In genomic region chr7:24917510-24918239, GRCh38 we compare ENCODE assay signal across 1 cellular context.
A peak's percentile ranks its signal among the peaks of the same experiment; 100 is the strongest.
TF ChIP-seq lines count a peak whose summit lies in the region.

No MANE protein-coding gene starts in this region.

TF ChIP-seq in GM12878, 131 proteins besides CTCF, POLR2A, EP300 and RAD21 (continued from another document):
- TF ChIP-seq, protein P1, sequence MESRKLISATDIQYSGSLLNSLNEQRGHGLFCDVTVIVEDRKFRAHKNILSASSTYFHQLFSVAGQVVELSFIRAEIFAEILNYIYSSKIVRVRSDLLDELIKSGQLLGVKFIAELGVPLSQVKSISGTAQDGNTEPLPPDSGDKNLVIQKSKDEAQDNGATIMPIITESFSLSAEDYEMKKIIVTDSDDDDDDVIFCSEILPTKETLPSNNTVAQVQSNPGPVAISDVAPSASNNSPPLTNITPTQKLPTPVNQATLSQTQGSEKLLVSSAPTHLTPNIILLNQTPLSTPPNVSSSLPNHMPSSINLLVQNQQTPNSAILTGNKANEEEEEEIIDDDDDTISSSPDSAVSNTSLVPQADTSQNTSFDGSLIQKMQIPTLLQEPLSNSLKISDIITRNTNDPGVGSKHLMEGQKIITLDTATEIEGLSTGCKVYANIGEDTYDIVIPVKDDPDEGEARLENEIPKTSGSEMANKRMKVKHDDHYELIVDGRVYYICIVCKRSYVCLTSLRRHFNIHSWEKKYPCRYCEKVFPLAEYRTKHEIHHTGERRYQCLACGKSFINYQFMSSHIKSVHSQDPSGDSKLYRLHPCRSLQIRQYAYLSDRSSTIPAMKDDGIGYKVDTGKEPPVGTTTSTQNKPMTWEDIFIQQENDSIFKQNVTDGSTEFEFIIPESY (IDR thresholded peaks at IDR 0.05): no peak
- no peak for TF ChIP-seq ZNF207 (IDR thresholded peaks at IDR 0.05; ENCODE audit: borderline replicate concordance)
- no peak for TF ChIP-seq IKZF1 (conservative IDR thresholded peaks at IDR 0.05)
- TF ChIP-seq, protein P2, sequence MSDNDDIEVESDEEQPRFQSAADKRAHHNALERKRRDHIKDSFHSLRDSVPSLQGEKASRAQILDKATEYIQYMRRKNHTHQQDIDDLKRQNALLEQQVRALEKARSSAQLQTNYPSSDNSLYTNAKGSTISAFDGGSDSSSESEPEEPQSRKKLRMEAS (IDR thresholded peaks at IDR 0.05; ENCODE audit: low read depth, low read length): no peak
- no peak for TF ChIP-seq ZNF622 (IDR thresholded peaks at IDR 0.05)
- 0 out of 2 replicates have a peak, but pooled peaks have one; percentile 52 for TF ChIP-seq TCF12 (IDR thresholded peaks at IDR 0.05; ENCODE audit: low read depth, low read length)
- TF ChIP-seq, protein P3, sequence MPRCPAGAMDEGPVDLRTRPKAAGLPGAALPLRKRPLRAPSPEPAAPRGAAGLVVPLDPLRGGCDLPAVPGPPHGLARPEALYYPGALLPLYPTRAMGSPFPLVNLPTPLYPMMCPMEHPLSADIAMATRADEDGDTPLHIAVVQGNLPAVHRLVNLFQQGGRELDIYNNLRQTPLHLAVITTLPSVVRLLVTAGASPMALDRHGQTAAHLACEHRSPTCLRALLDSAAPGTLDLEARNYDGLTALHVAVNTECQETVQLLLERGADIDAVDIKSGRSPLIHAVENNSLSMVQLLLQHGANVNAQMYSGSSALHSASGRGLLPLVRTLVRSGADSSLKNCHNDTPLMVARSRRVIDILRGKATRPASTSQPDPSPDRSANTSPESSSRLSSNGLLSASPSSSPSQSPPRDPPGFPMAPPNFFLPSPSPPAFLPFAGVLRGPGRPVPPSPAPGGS (IDR thresholded peaks at IDR 0.05; ENCODE audit: borderline replicate concordance, insufficient read depth, low read depth, low read length, poor library complexity, severe bottlenecking): no peak
- no peak for TF ChIP-seq ESRRA (IDR thresholded peaks at IDR 0.05; ENCODE audit: low read length)
- TF ChIP-seq MEF2B (IDR thresholded peaks at IDR 0.05; ENCODE audit: partially characterized antibody, poor library complexity, severe bottlenecking): peak; percentile 71
- no peak for TF ChIP-seq SP1 (IDR thresholded peaks at IDR 0.05; ENCODE audit: low read depth, low read length)
- peak; percentile 17; the same call in 1 of the 2 replicates for TF ChIP-seq EED (IDR thresholded peaks at IDR 0.05; ENCODE audit: low read depth)
- TF ChIP-seq RUNX3 (IDR thresholded peaks at IDR 0.05; ENCODE audit: low read length): peak; percentile 36; the same call in 1 of the 2 replicates
- TF ChIP-seq CHD4 (IDR thresholded peaks at IDR 0.05): no peak
- TF ChIP-seq YBX1 (IDR thresholded peaks at IDR 0.05): no peak
- TF ChIP-seq SUZ12 (IDR thresholded peaks at IDR 0.05; ENCODE audit: unreplicated experiment): no peak
- TF ChIP-seq, protein P4, sequence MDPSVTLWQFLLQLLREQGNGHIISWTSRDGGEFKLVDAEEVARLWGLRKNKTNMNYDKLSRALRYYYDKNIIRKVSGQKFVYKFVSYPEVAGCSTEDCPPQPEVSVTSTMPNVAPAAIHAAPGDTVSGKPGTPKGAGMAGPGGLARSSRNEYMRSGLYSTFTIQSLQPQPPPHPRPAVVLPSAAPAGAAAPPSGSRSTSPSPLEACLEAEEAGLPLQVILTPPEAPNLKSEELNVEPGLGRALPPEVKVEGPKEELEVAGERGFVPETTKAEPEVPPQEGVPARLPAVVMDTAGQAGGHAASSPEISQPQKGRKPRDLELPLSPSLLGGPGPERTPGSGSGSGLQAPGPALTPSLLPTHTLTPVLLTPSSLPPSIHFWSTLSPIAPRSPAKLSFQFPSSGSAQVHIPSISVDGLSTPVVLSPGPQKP (IDR thresholded peaks at IDR 0.05; ENCODE audit: low read depth, low read length): no peak
- no peak for TF ChIP-seq SUPT20H (IDR thresholded peaks at IDR 0.05; ENCODE audit: borderline replicate concordance, control insufficient read depth, low read depth, low read length)
- TF ChIP-seq SMC3 (IDR thresholded peaks at IDR 0.05; ENCODE audit: borderline replicate concordance, low read length): no peak
- no peak for TF ChIP-seq KLF5 (IDR thresholded peaks at IDR 0.05; ENCODE audit: partially characterized antibody)
- TF ChIP-seq ZBED1 (IDR thresholded peaks at IDR 0.05; ENCODE audit: borderline replicate concordance): no peak
- no peak for TF ChIP-seq BHLHE40 (IDR thresholded peaks at IDR 0.05; ENCODE audit: borderline replicate concordance in 1 of 2, low read depth in 2 of 2, low read length in 1 of 2)
- peak; percentile 60 for TF ChIP-seq NR2F1 (conservative IDR thresholded peaks at IDR 0.05)
- TF ChIP-seq, protein P5, sequence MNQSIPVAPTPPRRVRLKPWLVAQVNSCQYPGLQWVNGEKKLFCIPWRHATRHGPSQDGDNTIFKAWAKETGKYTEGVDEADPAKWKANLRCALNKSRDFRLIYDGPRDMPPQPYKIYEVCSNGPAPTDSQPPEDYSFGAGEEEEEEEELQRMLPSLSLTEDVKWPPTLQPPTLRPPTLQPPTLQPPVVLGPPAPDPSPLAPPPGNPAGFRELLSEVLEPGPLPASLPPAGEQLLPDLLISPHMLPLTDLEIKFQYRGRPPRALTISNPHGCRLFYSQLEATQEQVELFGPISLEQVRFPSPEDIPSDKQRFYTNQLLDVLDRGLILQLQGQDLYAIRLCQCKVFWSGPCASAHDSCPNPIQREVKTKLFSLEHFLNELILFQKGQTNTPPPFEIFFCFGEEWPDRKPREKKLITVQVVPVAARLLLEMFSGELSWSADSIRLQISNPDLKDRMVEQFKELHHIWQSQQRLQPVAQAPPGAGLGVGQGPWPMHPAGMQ (IDR thresholded peaks at IDR 0.05; ENCODE audit: borderline replicate concordance): no peak
- TF ChIP-seq NBN (IDR thresholded peaks at IDR 0.05): no peak
- no peak for TF ChIP-seq MLLT1 (IDR thresholded peaks at IDR 0.05)
- no peak for TF ChIP-seq HSF1 (IDR thresholded peaks at IDR 0.05; ENCODE audit: low read depth, low read length)
- TF ChIP-seq ZSCAN29 (IDR thresholded peaks at IDR 0.05): no peak
- TF ChIP-seq TCF7 (IDR thresholded peaks at IDR 0.05; ENCODE audit: borderline replicate concordance): no peak
- TF ChIP-seq ZNF274 (IDR thresholded peaks at IDR 0.05; ENCODE audit: insufficient read depth, insufficient read length): no peak
- TF ChIP-seq, protein P6, sequence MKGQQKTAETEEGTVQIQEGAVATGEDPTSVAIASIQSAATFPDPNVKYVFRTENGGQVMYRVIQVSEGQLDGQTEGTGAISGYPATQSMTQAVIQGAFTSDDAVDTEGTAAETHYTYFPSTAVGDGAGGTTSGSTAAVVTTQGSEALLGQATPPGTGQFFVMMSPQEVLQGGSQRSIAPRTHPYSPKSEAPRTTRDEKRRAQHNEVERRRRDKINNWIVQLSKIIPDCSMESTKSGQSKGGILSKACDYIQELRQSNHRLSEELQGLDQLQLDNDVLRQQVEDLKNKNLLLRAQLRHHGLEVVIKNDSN (IDR thresholded peaks at IDR 0.05; ENCODE audit: borderline replicate concordance, extremely low read length, insufficient read depth, low read depth, low read length): no peak
- TF ChIP-seq GABPA (IDR thresholded peaks at IDR 0.05; ENCODE audit: low read depth): no peak
- no peak for TF ChIP-seq SMARCA5 (IDR thresholded peaks at IDR 0.05)
- no peak for TF ChIP-seq NFXL1 (IDR thresholded peaks at IDR 0.05; ENCODE audit: borderline replicate concordance)
- no peak for TF ChIP-seq MXI1 (IDR thresholded peaks at IDR 0.05; ENCODE audit: low read depth, low read length)
- TF ChIP-seq RAD51 (IDR thresholded peaks at IDR 0.05): no peak
